9 cellular contexts compared by ENCODE assay signal in genomic region chr10:67004690-67005089, GRCh38.
"Had no signal": no experiment of that assay in that cellular context is flagged by ENCODE, and none has a peak within 500 bp of the region (broad histone marks: within the 10 kb centered on the region; RNA-seq: fewer than 3 reads in every experiment).

No MANE protein-coding gene starts in this region.

- ATAC-seq: HCT116, HepG2 had no signal

- H3K36me3 ChIP-seq: HAP-1 had no signal

- H3K27ac ChIP-seq: GM23248, HL-60 had no signal

- H3K4me3 ChIP-seq: GM23248, HAP-1 had no signal

- H3K4me1 ChIP-seq: HAP-1 had no signal

- H2AFZ ChIP-seq: GM23248 had no signal

- DNase-seq: GM23248, GOT3, H7, HFFc6, KBM-7 had no signal

- H3K9me3 ChIP-seq: HAP-1 had no signal

- H3K9ac ChIP-seq: GM23248 had no signal
